16 cellular contexts compared by ENCODE assay signal in genomic region chr17:45992175-45992574, GRCh38. TPM values are rescaled to one million over a fixed set of nuclear protein-coding genes. Genes with fewer than 3 reads are reported as not detected.
DNase-seq lines count a peak whose midpoint lies in the region; ATAC-seq and TF ChIP-seq lines count a peak whose summit lies in the region.
"Had no signal": no experiment of that assay in that cellular context is flagged by ENCODE, and none has a peak within 500 bp of the region (broad histone marks: within the 10 kb centered on the region; RNA-seq: fewer than 3 reads in every experiment).

No MANE protein-coding gene starts in this region.

- H3K14ac ChIP-seq in IMR-90 (replicated peaks; ENCODE audit: low read depth, low read length): no peak overlapping the region

- H3K4me1 ChIP-seq in GM23248 (ENCODE audit: insufficient read depth): no peaks in the 10 kb centered on the region
- H3K4me1 ChIP-seq in IMR-90 (ENCODE audit: control insufficient read depth, insufficient read depth, low read length): no peaks in the 10 kb centered on the region
- H3K4me1 ChIP-seq in osteoblast (ENCODE audit: insufficient read depth, low read length): no peaks in the 10 kb centered on the region
- no peaks in the 10 kb centered on the region for H3K4me1 ChIP-seq in mammary epithelial cell (ENCODE audit: insufficient read depth, low read length)

- DNase-seq in GM23248: peak; percentile 17
- DNase-seq in IMR-90: peak; percentile 7
- peak; percentile 41 for DNase-seq in globus pallidus (ENCODE audit: low spot score)
- peak; percentile 65 for DNase-seq in osteoblast (ENCODE audit: insufficient read length, low spot score, missing footprints)
- DNase-seq in HuH-7.5 (ENCODE audit: low spot score): no peak
- DNase-seq in mammary epithelial cell: no peak
- no peak for DNase-seq in stimulated activated CD4-positive, alpha-beta T cell treated with anti-CD3 and anti-CD28 coated beads, Interleukin-2, amount 100 ng/mL, for 24 hours
- DNase-seq: ACHN; Caco-2; CD4-positive, alpha-beta T cell; GDM1; GOT3 had no signal

- no peak for TF ChIP-seq POLR2A in IMR-90 (IDR thresholded peaks at IDR 0.05; ENCODE audit: low read depth, low read length)

- H3K9me3 ChIP-seq in GM23248 (ENCODE audit: low read depth) (no peaks in the 10 kb centered on the region), IMR-90 (ENCODE audit: control insufficient read depth, insufficient read depth, low read length) (peaks cover 2% of the 10 kb centered on the region; the same call in 1 of the 2 replicates), osteoblast (ENCODE audit: low read depth, low read length) (no peaks in the 10 kb centered on the region), mammary epithelial cell (replicated peaks; ENCODE audit: insufficient read depth, low read length) (no peaks in the 10 kb centered on the region)
- H3K9me3 ChIP-seq: Caco-2 had no signal

- no peak overlapping the region for H2AK5ac ChIP-seq in IMR-90 (ENCODE audit: low read depth, low read length)

- H3K23ac ChIP-seq in IMR-90 (ENCODE audit: low read depth, low read length): no peak overlapping the region

- 53 to 61% methylated on average over 6 of the region's 6 CpGs for WGBS in GM23248 (ENCODE audit: low coverage in 1 of 2, low lambda C conversion rate in 2 of 2, missing lambda C conversion rate in 2 of 2), 2 experiments
- WGBS in IMR-90 (ENCODE audit: extremely low coverage in 2 of 2, insufficient read length in 1 of 2), 2 experiments: 52% methylated on average over 3 of the region's 6 CpGs; no CpG with 5 or more reads in 1 of the 2 experiments
- WGBS in mammary epithelial cell (ENCODE audit: low coverage, missing lambda C conversion rate): 56% methylated on average over 6 of the region's 6 CpGs

- no peaks in the 10 kb centered on the region for H3K9me2 ChIP-seq in GM23248 (ENCODE audit: insufficient read depth)

- H3K27ac ChIP-seq in GM23248: no peak overlapping the region
- H3K27ac ChIP-seq in IMR-90 (ENCODE audit: insufficient read depth, low read length): no peak overlapping the region
- no peak overlapping the region for H3K27ac ChIP-seq in osteoblast (ENCODE audit: low read depth, low read length)
- no peak overlapping the region for H3K27ac ChIP-seq in mammary epithelial cell (ENCODE audit: insufficient read depth, low read depth, low read length)
- H3K27ac ChIP-seq: C4-2B had no signal

- POLR2A ChIA-PET in IMR-90 (lab: Charles Lee; ENCODE audit: unreplicated experiment): no interaction called here

- H2AFZ ChIP-seq in GM23248 (no peak overlapping the region), IMR-90 (replicated peaks; ENCODE audit: low read length, poor library complexity) (peak overlapping the region; percentile 21), osteoblast (ENCODE audit: low read length) (no peak overlapping the region), mammary epithelial cell (ENCODE audit: low read depth, low read length) (no peak overlapping the region)

- H2BK15ac ChIP-seq in IMR-90 (ENCODE audit: low read depth, low read length): no peak overlapping the region

- H4K20me1 ChIP-seq in GM23248 (ENCODE audit: insufficient read depth): no peaks in the 10 kb centered on the region
- no peaks in the 10 kb centered on the region; the same call in 1 of the 2 replicates for H4K20me1 ChIP-seq in IMR-90 (ENCODE audit: insufficient read depth, low read length)
- H4K20me1 ChIP-seq in osteoblast (ENCODE audit: insufficient read depth, low read length): no peaks in the 10 kb centered on the region
- H4K20me1 ChIP-seq in mammary epithelial cell (ENCODE audit: insufficient read depth, low read length): no peaks in the 10 kb centered on the region

- H4K5ac ChIP-seq in IMR-90 (ENCODE audit: low read depth, low read length): no peak overlapping the region

- in situ Hi-C loops in GM23248 (cut with MboI) (no loop called here), IMR-90 (cut with MboI; ENCODE audit: low sequenced_read_pairs) (no loop called here), mammary epithelial cell (cut with MboI; ENCODE audit: low sequenced_read_pairs in 2 of 2) (no loop called here)

- H3K79me2 ChIP-seq in GM23248 (ENCODE audit: insufficient read depth) (no peaks in the 10 kb centered on the region), osteoblast (ENCODE audit: insufficient read depth, low read length) (no peaks in the 10 kb centered on the region), mammary epithelial cell (ENCODE audit: insufficient read depth, low read length) (no peaks in the 10 kb centered on the region)

- H3K79me1 ChIP-seq in IMR-90 (ENCODE audit: low read depth in 1 of 2, low read length in 2 of 2): no peaks in the 10 kb centered on the region

- H3K9ac ChIP-seq in GM23248 (no peak overlapping the region), IMR-90 (ENCODE audit: low read depth, low read length) (no peak overlapping the region), mammary epithelial cell (ENCODE audit: insufficient read depth, low read length) (no peak overlapping the region)

- no peak overlapping the region for H2BK20ac ChIP-seq in IMR-90 (ENCODE audit: low read depth, low read length)

- H3K4ac ChIP-seq in IMR-90 (ENCODE audit: low read depth, low read length): no peak overlapping the region

- no peak overlapping the region for H3K4me2 ChIP-seq in GM23248 (ENCODE audit: unreplicated experiment)
- no peak overlapping the region for H3K4me2 ChIP-seq in IMR-90 (ENCODE audit: low read depth, low read length)
- H3K4me2 ChIP-seq in osteoblast (ENCODE audit: insufficient read depth, low read length): no peak overlapping the region
- H3K4me2 ChIP-seq in mammary epithelial cell (ENCODE audit: insufficient read depth, low read depth, low read length): no peak overlapping the region

- BruUV-seq in IMR-90 (replicated peaks; lab: Mats Ljungman, UMichigan) (no TSS peak), mammary epithelial cell (replicated peaks; lab: Mats Ljungman, UMichigan) (no TSS peak)

- intact Hi-C loops in IMR-90 (cut with micrococcal nuclease) (no loop called here), mammary epithelial cell (cut with micrococcal nuclease) (no loop called here)

- H2AK9ac ChIP-seq in IMR-90 (replicated peaks; ENCODE audit: low read depth, low read length, poor library complexity): no peak overlapping the region

- no peak overlapping the region for H4K8ac ChIP-seq in IMR-90 (ENCODE audit: low read depth in 2 of 2, low read length in 2 of 2)

- dilution Hi-C loops in IMR-90 (cut with HindIII; ENCODE audit: low sequenced_read_pairs, unreplicated experiment): no loop called here
- dilution Hi-C loops in mammary epithelial cell (cut with HindIII; ENCODE audit: low sequenced_read_pairs): no loop called here

- H2BK120ac ChIP-seq in IMR-90 (ENCODE audit: low read depth, low read length): no peak overlapping the region

- no peak overlapping the region for H2BK5ac ChIP-seq in IMR-90 (ENCODE audit: low read depth, low read length, poor library complexity, severe bottlenecking)

- H3K36me3 ChIP-seq in GM23248 (ENCODE audit: low read depth) (no peaks in the 10 kb centered on the region), IMR-90 (ENCODE audit: control insufficient read depth, insufficient read depth, low read length) (no peaks in the 10 kb centered on the region), osteoblast (ENCODE audit: insufficient read depth, low read length) (no peaks in the 10 kb centered on the region), mammary epithelial cell (ENCODE audit: insufficient read depth, low read length) (no peaks in the 10 kb centered on the region)

- H3K4me3 ChIP-seq in GM23248: no peak overlapping the region
- H3K4me3 ChIP-seq in IMR-90 (ENCODE audit: insufficient read depth, low read depth, low read length): no peak overlapping the region
- H3K4me3 ChIP-seq in osteoblast (ENCODE audit: insufficient read depth, low read length): no peak overlapping the region
- H3K4me3 ChIP-seq in mammary epithelial cell (replicated peaks in 1 of 3; ENCODE audit: insufficient read depth in 1 of 3, low read depth in 2 of 3, low read length in 3 of 3): no peak overlapping the region

- H3K18ac ChIP-seq in IMR-90 (ENCODE audit: low read depth, low read length): no peak overlapping the region

- no peak overlapping the region for H3K56ac ChIP-seq in IMR-90 (ENCODE audit: extremely low read depth, insufficient read depth, low read length)

- H4K91ac ChIP-seq in IMR-90 (ENCODE audit: insufficient read depth, low read depth, low read length): no peak overlapping the region

- TF ChIP-seq RAD21 in IMR-90 (IDR thresholded peaks at IDR 0.05; ENCODE audit: low read length): no peak

- CTCF ChIA-PET in IMR-90 (lab: Yijun Ruan, JAX): interaction anchor here (0.7 kb wide), 1 partner anchor 180 kb away, joined by 3 read pairs; no protein-coding TSS in a partner anchor
- CTCF ChIA-PET in mammary epithelial cell (lab: Charles Lee; ENCODE audit: low non-redundant PET): no interaction called here

- H3K27me3 ChIP-seq in GM23248 (replicated peaks; ENCODE audit: insufficient read depth): no peaks in the 10 kb centered on the region; the same call in 1 of the 2 replicates
- H3K27me3 ChIP-seq in IMR-90 (ENCODE audit: control insufficient read depth, insufficient read depth, low read length): peaks cover 18% of the 10 kb centered on the region
- peaks cover 6% of the 10 kb centered on the region for H3K27me3 ChIP-seq in osteoblast (ENCODE audit: insufficient read depth, low read length)
- H3K27me3 ChIP-seq in mammary epithelial cell (ENCODE audit: insufficient read depth, low read length): no peaks in the 10 kb centered on the region

- no peak for TF ChIP-seq CTCF in IMR-90 (conservative IDR thresholded peaks at IDR 0.05; ENCODE audit: low read depth, low read length)
- TF ChIP-seq CTCF in osteoblast (IDR thresholded peaks at IDR 0.05; ENCODE audit: extremely low read depth, low read depth, low read length): no peak
- TF ChIP-seq CTCF in mammary epithelial cell (conservative IDR thresholded peaks at IDR 0.05 in 1 of 2, IDR thresholded peaks at IDR 0.05 in 1 of 2; ENCODE audit: extremely low read depth in 1 of 2, insufficient read depth in 1 of 2, low read depth in 1 of 2, low read length in 2 of 2): no peak

- ATAC-seq in IMR-90 (ENCODE audit: low read depth): no peak; the same call in 1 of the 2 replicates

- H3F3A ChIP-seq in GM23248 (ENCODE audit: insufficient read depth): no peaks in the 10 kb centered on the region

- H3K9me1 ChIP-seq in IMR-90 (ENCODE audit: insufficient read depth, low read length): peaks cover 3% of the 10 kb centered on the region; the same call in 1 of the 2 replicates

RNA-seq across cellular contexts. Expression of gene STH, which starts 6.9 kb away (rescaled TPM):
- total RNA-seq in GM23248 (2014; rRNA removed; shearing (Covaris generic)): not detected in 2 replicates
- polyA plus RNA-seq in GM23248 (2016; fragmentation: Nextera tagmentation; extraction: Ambion mirVana): not detected in 2 replicates
- total RNA-seq in IMR-90 (2012; rRNA removed): not detected in 2 replicates
- polyA plus RNA-seq in IMR-90 (2012; rRNA removed): not detected in 2 replicates
- polyA plus RNA-seq in IMR-90 (2012; cell fraction: cytosol; rRNA removed): not detected in 2 replicates
- polyA plus RNA-seq in IMR-90 (2012; cell fraction: nucleus; rRNA removed; ENCODE audit: low replicate concordance): not detected in 2 replicates
- not detected in 2 replicates for total RNA-seq in osteoblast
- total RNA-seq in mammary epithelial cell: not detected
- not detected for polyA plus RNA-seq in mammary epithelial cell
- polyA minus RNA-seq in mammary epithelial cell: not detected
- total RNA-seq: Caco-2; CD4-positive, alpha-beta T cell; Daoy; H7 had no signal
- polyA plus RNA-seq: BJ had no signal

Comparison
In these comparisons a context has a peak if more than half of its experiments do, and no peak if none do; other contexts are left out.
1. DNase-seq: peak in GM23248 (single experiment), IMR-90 (single experiment), globus pallidus (single experiment) and osteoblast (single experiment); none in HuH-7.5 (single experiment), mammary epithelial cell (single experiment) and stimulated activated CD4-positive, alpha-beta T cell treated with anti-CD3 and anti-CD28 coated beads, Interleukin-2, amount 100 ng/mL, for 24 hours (0 of 2).